8 cellular contexts compared by ENCODE assay signal in the genomic region with DNA sequence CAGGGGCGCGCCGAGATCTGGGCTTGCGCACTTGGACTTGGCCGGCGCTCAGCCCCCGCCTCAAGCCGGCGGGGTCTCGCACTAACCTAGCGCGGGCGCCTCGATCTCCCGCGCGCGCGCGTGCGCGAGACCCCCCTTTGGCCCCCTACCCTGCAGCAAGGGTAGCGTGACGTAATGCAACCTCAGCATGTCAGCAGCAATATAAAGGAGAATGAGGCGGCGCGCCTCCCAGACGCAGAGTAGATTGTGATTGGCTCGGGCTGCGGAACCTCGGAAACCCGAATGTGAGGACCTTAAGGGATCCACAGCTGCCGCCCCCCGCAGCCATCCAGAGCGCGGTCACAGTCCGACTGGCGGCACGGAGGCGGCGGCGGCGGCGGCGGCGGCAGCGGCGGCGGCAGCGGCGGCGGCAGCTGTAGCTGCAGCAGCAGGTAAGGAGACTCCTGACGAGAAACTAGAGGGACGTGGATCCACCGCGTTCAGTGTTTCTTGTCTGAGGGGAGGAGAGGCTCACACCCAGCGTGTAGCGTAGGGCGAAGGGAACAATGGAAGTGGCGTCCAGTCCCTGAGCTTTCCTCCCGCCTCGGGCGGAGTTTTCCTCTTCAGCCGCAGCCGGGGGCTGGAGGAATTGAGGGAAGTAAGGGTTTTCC. TPM values are rescaled to one million over a fixed set of nuclear protein-coding genes. Genes with fewer than 3 reads are reported as not detected.
DNase-seq lines count a peak whose midpoint lies in the region; ATAC-seq and TF ChIP-seq lines count a peak whose summit lies in the region.

A gene with protein sequence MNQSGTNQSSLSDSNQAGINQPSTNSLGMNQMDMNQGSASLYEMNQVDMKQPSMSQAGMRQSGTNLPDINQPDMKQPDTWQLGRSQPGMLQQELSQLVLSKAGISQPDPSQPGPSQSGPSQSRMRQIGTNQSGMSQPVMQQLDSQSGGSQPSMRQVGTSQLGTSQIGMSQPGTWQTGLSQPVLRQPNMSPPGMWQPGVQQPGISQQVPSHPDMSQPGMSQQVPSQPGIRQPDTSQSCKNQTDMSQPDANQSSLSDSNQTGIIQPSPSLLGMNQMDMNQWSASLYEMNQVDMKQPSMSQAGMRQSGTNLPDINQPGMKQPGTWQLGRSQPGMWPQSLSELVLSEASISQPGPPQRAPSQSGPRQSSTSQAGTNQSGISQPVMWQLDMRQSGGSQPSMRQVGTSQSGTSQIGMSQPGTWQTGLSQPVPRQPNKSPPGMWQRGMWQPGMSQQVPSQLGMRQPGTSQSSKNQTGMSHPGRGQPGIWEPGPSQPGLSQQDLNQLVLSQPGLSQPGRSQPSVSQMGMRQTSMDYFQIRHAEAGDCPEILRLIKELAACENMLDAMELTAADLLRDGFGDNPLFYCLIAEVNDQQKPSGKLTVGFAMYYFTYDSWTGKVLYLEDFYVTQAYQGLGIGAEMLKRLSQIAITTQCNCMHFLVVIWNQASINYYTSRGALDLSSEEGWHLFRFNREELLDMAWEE (minus strand): TSS at position 19 of the 650 bp plus-strand sequence. CDS start 134,811 bp downstream, outside the sequence.
A gene (plus strand): TSS at position 231 of the 650 bp plus-strand sequence. CDS start 3,582 bp downstream, outside the sequence.

- no peaks in the 10 kb centered on the region for H3K9me2 ChIP-seq in OCI-LY7 (ENCODE audit: insufficient read depth, low read length)

- H3K27me3 ChIP-seq in BE2C (no peaks in the 10 kb centered on the region), rectal smooth muscle tissue (ENCODE audit: control insufficient read depth, insufficient read depth, low read length) (no peaks in the 10 kb centered on the region)

- H3K36me3 Mint-ChIP-seq in brain = peaks cover 12% of the 10 kb centered on the region

- peak within 1 kb of the TSS; percentile 85 to 98 (median 96) for H3K4me3 Mint-ChIP-seq in brain

- H3K9ac ChIP-seq in rectal smooth muscle tissue (ENCODE audit: low read length) = no peak within 1 kb of the TSS

- POLR2A ChIA-PET in OCI-LY7 (lab: Charles Lee) = interaction anchor here (0.7 kb wide), 1 partner anchor 105 kb away, joined by 3 read pairs; no protein-coding TSS in a partner anchor

- TF ChIP-seq CTCF in BE2C (IDR thresholded peaks at IDR 0.05; ENCODE audit: low read depth, low read length) (no peak), OCI-LY7 (conservative IDR thresholded peaks at IDR 0.05; ENCODE audit: low read length) (no peak), brain (conservative IDR thresholded peaks at IDR 0.05) (no peak)

- peak; percentile 83 for DNase-seq in BE2C
- peak; percentile 58 for DNase-seq in OCI-LY7 (ENCODE audit: low spot score)
- DNase-seq in NCI-H1048 (lab: John Stamatoyannopoulos, UW) = no peak

- H3K9me3 Mint-ChIP-seq in brain = peaks cover 0 to 10% (median 0%) of the 10 kb centered on the region in 5 experiments

- H3K4me3 ChIP-seq in BE2C (ENCODE audit: low read depth, low read length) = peak within 1 kb of the TSS; percentile 83
- H3K4me3 ChIP-seq in OCI-LY7 (ENCODE audit: low read depth, low read length, poor library complexity, severe bottlenecking) = peak within 1 kb of the TSS; percentile 87
- peak within 1 kb of the TSS; percentile 77 for H3K4me3 ChIP-seq in iPS-11a (ENCODE audit: low read depth, low read length)
- peak within 1 kb of the TSS; percentile 66 for H3K4me3 ChIP-seq in rectal smooth muscle tissue (ENCODE audit: low read length)

- H2AFZ ChIP-seq in OCI-LY7 (ENCODE audit: low read length) = peak within 1 kb of the TSS; percentile 72

- H3K27me3 Mint-ChIP-seq in brain = peaks cover 6% of the 10 kb centered on the region

- H3K27ac ChIP-seq in OCI-LY7 (ENCODE audit: low read depth, low read length, poor library complexity, severe bottlenecking) (peak within 1 kb of the TSS; percentile 27), rectal smooth muscle tissue (ENCODE audit: low read depth, low read length) (no peak within 1 kb of the TSS)

- H3K4me1 ChIP-seq in BE2C (no peaks in the 10 kb centered on the region), OCI-LY7 (ENCODE audit: insufficient read depth, low read length, poor library complexity, severe bottlenecking) (peaks cover 3% of the 10 kb centered on the region), rectal smooth muscle tissue (ENCODE audit: control insufficient read depth, insufficient read depth, low read length) (no peaks in the 10 kb centered on the region)

- H3K36me3 ChIP-seq in BE2C (no peaks in the 10 kb centered on the region), OCI-LY7 (ENCODE audit: insufficient read depth, low read length) (peaks cover 6% of the 10 kb centered on the region; the same call in 1 of the 2 replicates), rectal smooth muscle tissue (ENCODE audit: control insufficient read depth, insufficient read depth, low read length) (no peaks in the 10 kb centered on the region)

- H3K79me2 ChIP-seq in OCI-LY7 (ENCODE audit: insufficient read depth, low read depth, low read length) = peaks cover 26% of the 10 kb centered on the region

- ATAC-seq in GM18907 (IDR thresholded peaks at IDR 0.05; ENCODE audit: unreplicated experiment) (peak; percentile 70), HG03565 (IDR thresholded peaks at IDR 0.05; ENCODE audit: unreplicated experiment) (peak; percentile 49)

- H3K4me1 Mint-ChIP-seq in brain = peaks cover 24% of the 10 kb centered on the region

- no peaks in the 10 kb centered on the region for H4K20me1 ChIP-seq in OCI-LY7 (ENCODE audit: insufficient read depth, low read length)

- H3K9me3 ChIP-seq in BE2C = no peaks in the 10 kb centered on the region
- no peaks in the 10 kb centered on the region for H3K9me3 ChIP-seq in OCI-LY7 (ENCODE audit: low read length)

- H3K4me2 ChIP-seq in OCI-LY7 (ENCODE audit: low read length) = peak within 1 kb of the TSS; percentile 79

- intact Hi-C loops in OCI-LY7 (cut with micrococcal nuclease; ENCODE audit: unreplicated experiment) = loop anchor here (2.0 kb wide), 1 partner anchor 135 kb away; a partner anchor contains a TSS

- CTCF ChIA-PET in OCI-LY7 (lab: Charles Lee; ENCODE audit: unreplicated experiment) = no interaction called here

- peak within 1 kb of the TSS; percentile 95 to 99 (median 98) for H3K27ac Mint-ChIP-seq in brain

- no TSS peak for BruUV-seq in OCI-LY7 (replicated peaks; lab: Mats Ljungman, UMichigan)

RNA-seq across cellular contexts. Expression of the first gene that starts in this region (rescaled TPM):
- 0.17 TPM for polyA plus RNA-seq in BE2C (2012; ENCODE audit: insufficient read depth, insufficient read length, low read depth)
- total RNA-seq in OCI-LY7 (2014; rRNA removed; shearing (Covaris generic)) = 0.08 TPM in 1 of 2 replicates, not detected in the other
- 0.17 TPM in 1 of 2 replicates, not detected in the other for total RNA-seq in OCI-LY7 (2022)
- 0.53 TPM for polyA plus RNA-seq in brain (ENCODE audit: insufficient read depth, low read depth, low replicate concordance)

RNA-seq across cellular contexts. Expression of the second gene that starts in this region (rescaled TPM):
- 19.9 TPM for polyA plus RNA-seq in BE2C (2012; ENCODE audit: insufficient read depth, insufficient read length, low read depth)
- 8.0 and 10.0 TPM in 2 replicates for total RNA-seq in OCI-LY7 (2014; rRNA removed; shearing (Covaris generic))
- 12.3 and 14.6 TPM in 2 replicates for total RNA-seq in OCI-LY7 (2022)
- polyA plus RNA-seq in brain (ENCODE audit: insufficient read depth, low read depth, low replicate concordance) = 10.1 TPM
